In genomic region chrX:100609591-100609990, GRCh38 we compare ENCODE assay signal across 1 cellular context.
TF ChIP-seq lines count a peak whose summit lies in the region.

No MANE protein-coding gene starts in this region.

TF ChIP-seq in WTC11, 78 proteins besides CTCF, POLR2A, EP300 and RAD21 (continued from another document):
- TF ChIP-seq E2F4 (CRISPR knock-in tag; IDR thresholded peaks at IDR 0.05; ENCODE audit: borderline replicate concordance, low read depth) (no peak), MYBL2 (CRISPR knock-in tag; IDR thresholded peaks at IDR 0.05) (no peak), GTF2I (CRISPR knock-in tag; conservative IDR thresholded peaks at IDR 0.05) (no peak), ZNF512 (CRISPR knock-in tag; IDR thresholded peaks at IDR 0.05; ENCODE audit: borderline replicate concordance) (no peak), ZNF396 (CRISPR knock-in tag; IDR thresholded peaks at IDR 0.05; ENCODE audit: borderline replicate concordance) (no peak)
